In genomic region chr4:82493721-82494425, GRCh38 we compare ENCODE assay signal across 18 cellular contexts.
A peak's percentile ranks its signal among the peaks of the same experiment; 100 is the strongest.
DNase-seq lines count a peak whose midpoint lies in the region; ATAC-seq, FAIRE-seq and TF ChIP-seq lines count a peak whose summit lies in the region.
"Had no signal": no experiment of that assay in that cellular context is flagged by ENCODE, and none has a peak within 500 bp of the region (broad histone marks: within the 10 kb centered on the region; RNA-seq: fewer than 3 reads in every experiment).

No MANE protein-coding gene starts in this region.

- H3K27me3 ChIP-seq in upper lobe of right lung (no peaks in the 10 kb centered on the region), upper lobe of left lung (no peaks in the 10 kb centered on the region)
- H3K27me3 ChIP-seq: brain microvascular endothelial cell had no signal

- DNase-seq in AG10803 (ENCODE audit: low read depth) (peak; percentile 71), GM19239 (ENCODE audit: insufficient read length, low spot score) (no peak), NOMO-1 treated with DMSO at 0.1 percent for 48 hours (lab: John Stamatoyannopoulos, UW; ENCODE audit: unreplicated experiment) (peak; percentile 44), foreskin fibroblast (peak; percentile 9 to 43), upper lobe of right lung (no peak), upper lobe of left lung (no peak), NCI-H1417 (lab: John Stamatoyannopoulos, UW) (no peak)
- no peak for DNase-seq in activated naive CD4-positive, alpha-beta T cell treated with Interleukin-2 at 50 U/mL for 16 hours
- DNase-seq: activated CD4-positive, alpha-beta T cell treated with anti-CD3 and anti-CD28 coated beads, Interleukin-2, amount 50 U/mL, for 48 hours; activated T-cell treated with anti-CD3 and anti-CD28 coated beads, Interleukin-2, amount 50 U/mL, for 1 hour; brain microvascular endothelial cell; naive thymus-derived CD8-positive, alpha-beta T cell; NCI-H1092; NCI-H69; small intestine; stimulated activated CD4-positive, alpha-beta T cell treated with anti-CD3 and anti-CD28 coated beads, Interleukin-4, amount 100 ng/mL, for 24 hours; substantia nigra had no signal

- no peak overlapping the region for H3K27ac ChIP-seq in upper lobe of right lung
- H3K27ac ChIP-seq in upper lobe of left lung = no peak overlapping the region
- H3K27ac ChIP-seq: brain microvascular endothelial cell, epithelial cell of prostate had no signal

- no peaks in the 10 kb centered on the region for H3K4me1 ChIP-seq in upper lobe of right lung
- H3K4me1 ChIP-seq in upper lobe of left lung = no peaks in the 10 kb centered on the region

- TF ChIP-seq CTCF in AG10803 (conservative IDR thresholded peaks at IDR 0.05; ENCODE audit: low read length) (no peak), foreskin fibroblast (IDR thresholded peaks at IDR 0.05; ENCODE audit: low read depth, low read length) (no peak), upper lobe of right lung (IDR thresholded peaks at IDR 0.05) (no peak), upper lobe of left lung (IDR thresholded peaks at IDR 0.05) (no peak)

- no peaks in the 10 kb centered on the region for H3K36me3 ChIP-seq in upper lobe of right lung
- peaks cover 0 to 3% (median 0%) of the 10 kb centered on the region in 4 donors for H3K36me3 ChIP-seq in upper lobe of left lung
- H3K36me3 ChIP-seq: brain microvascular endothelial cell had no signal

- H3K4me3 ChIP-seq in AG10803 (ENCODE audit: low read length) = no peak overlapping the region
- H3K4me3 ChIP-seq in foreskin fibroblast (ENCODE audit: low read depth in 1 of 2, low read length in 2 of 2) = no peak overlapping the region
- H3K4me3 ChIP-seq in upper lobe of right lung = no peak overlapping the region
- H3K4me3 ChIP-seq in upper lobe of left lung = no peak overlapping the region

- no peak for ATAC-seq in upper lobe of right lung
- ATAC-seq in upper lobe of left lung (ENCODE audit: low FRiP score in 2 of 2) = no peak
- ATAC-seq: naive thymus-derived CD8-positive, alpha-beta T cell had no signal

- peak; percentile 48 for FAIRE-seq in GM19239 (lab: Jason Lieb, UNC)

- H3K9me3 ChIP-seq in upper lobe of right lung (no peaks in the 10 kb centered on the region), upper lobe of left lung (no peaks in the 10 kb centered on the region)

- intact Hi-C loops in upper lobe of right lung (cut with DNase I) = no loop called here

- TF ChIP-seq POLR2A in upper lobe of left lung (IDR thresholded peaks at IDR 0.05) = no peak

- WGBS in upper lobe of left lung, 2 donors = 75 to 76% methylated on average over 2 of the region's 2 CpGs

- TF ChIP-seq EP300 in upper lobe of left lung (IDR thresholded peaks at IDR 0.05) = no peak

Comparison
In these comparisons a context has a peak if more than half of its experiments do, and no peak if none do; other contexts are left out.
1. DNase-seq: peak in AG10803 (single experiment), NOMO-1 treated with DMSO at 0.1 percent for 48 hours (single experiment) and foreskin fibroblast (2 of 2); none in GM19239 (single experiment), upper lobe of right lung (single experiment), upper lobe of left lung (0 of 2), NCI-H1417 (0 of 3) and activated naive CD4-positive, alpha-beta T cell treated with Interleukin-2 at 50 U/mL for 16 hours (single experiment).